ENCODE assay signal across 8 cellular contexts in the genomic region with DNA sequence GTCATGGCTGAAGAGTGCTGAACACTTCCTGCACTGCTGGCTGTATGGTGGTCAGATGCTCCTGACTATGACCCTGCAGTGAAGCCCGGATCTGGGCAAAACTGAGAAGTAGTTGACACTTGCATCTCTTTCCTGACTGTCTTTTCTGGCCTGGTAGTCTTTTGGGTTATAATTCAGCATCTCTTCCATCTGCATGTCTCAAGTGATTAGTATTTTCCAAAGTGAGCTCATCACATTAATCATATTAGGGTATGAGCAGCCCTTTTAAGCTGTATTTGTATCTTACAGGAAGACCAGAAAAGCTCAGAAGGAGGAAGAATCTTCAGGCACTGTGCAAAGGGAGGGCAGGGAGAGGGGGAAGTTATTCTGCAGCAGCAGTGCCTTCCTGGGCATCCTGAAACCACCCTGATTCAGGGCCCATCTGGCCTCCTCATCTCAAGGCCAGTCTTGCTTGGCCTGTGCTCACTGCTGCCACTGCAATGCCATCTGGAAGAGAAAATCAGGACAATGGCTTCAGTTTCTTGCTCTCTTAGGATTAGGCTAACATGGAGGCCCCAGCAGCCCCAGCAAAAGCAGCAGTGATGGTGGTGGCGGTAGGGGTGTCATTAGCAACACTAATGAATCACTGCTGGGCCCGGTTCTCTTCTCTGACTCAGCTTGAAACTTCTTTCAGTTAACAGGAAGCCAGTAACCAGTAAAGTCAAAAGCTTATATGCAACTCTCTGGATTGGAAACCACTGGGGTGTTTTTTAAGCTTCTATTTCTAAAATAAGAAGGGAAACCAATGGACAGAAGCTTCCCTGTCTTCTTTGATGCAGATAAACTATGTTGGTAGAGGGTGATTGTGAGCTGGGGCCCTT.
DNase-seq lines count a peak whose midpoint lies in the region; ATAC-seq lines count a peak whose summit lies in the region.

No MANE protein-coding gene starts in this region.

- DNase-seq in ELR (ENCODE audit: low read depth) (peak; percentile 96), mesenchymal stem cell (peak; percentile 87), OCI-M2 (lab: John Stamatoyannopoulos, UW; ENCODE audit: unreplicated experiment) (no peak)
- DNase-seq in activated CD4-positive, CD25-positive, alpha-beta regulatory T cell treated with anti-CD3 and anti-CD28 coated beads, Interleukin-2, amount 50 U/mL, for 16 hours (ENCODE audit: low read depth, low spot score), result peak; percentile 26
- peak; percentile 24 to 25 for DNase-seq in stimulated activated CD8-positive, alpha-beta memory T cell treated with anti-CD3 and anti-CD28 coated beads, Interleukin-4, amount 100 ng/mL, for 4 hours (ENCODE audit: low read depth in 2 of 2, low spot score in 1 of 2)

- peak overlapping the region in 1 of 2 experiments; percentile 91 for H3K14ac ChIP-seq in mesenchymal stem cell (ENCODE audit: low read length in 2 of 2)

- H3K27me3 ChIP-seq in HUES48 (ENCODE audit: control insufficient read depth, insufficient read depth, low read length), result no peaks in the 10 kb centered on the region
- H3K27me3 ChIP-seq in mesenchymal stem cell (ENCODE audit: control insufficient read depth in 1 of 2, insufficient read depth in 1 of 2, low read length in 2 of 2), result no peaks in the 10 kb centered on the region

- H3K4ac ChIP-seq in mesenchymal stem cell (ENCODE audit: low read depth in 1 of 2, low read length in 2 of 2), result peak overlapping the region; percentile 49 to 84

- 0 out of 2 replicates have a peak, but pooled peaks cover 6% of the 10 kb centered on the region for H3K9me3 ChIP-seq in HUES48 (ENCODE audit: control insufficient read depth, insufficient read depth, low read length)
- no peaks in the 10 kb centered on the region for H3K9me3 ChIP-seq in mesenchymal stem cell (ENCODE audit: control insufficient read depth, low read length)

- peak overlapping the region; percentile 91 for H4K8ac ChIP-seq in mesenchymal stem cell (ENCODE audit: low read length)

- peak overlapping the region; percentile 56 for H2BK120ac ChIP-seq in mesenchymal stem cell (ENCODE audit: low read depth, low read length)

- H3K18ac ChIP-seq in mesenchymal stem cell (ENCODE audit: low read depth in 1 of 2, low read length in 2 of 2), result peak overlapping the region; percentile 79 to 99

- peak overlapping the region in 1 of 2 experiments; percentile 34 for H3K23ac ChIP-seq in mesenchymal stem cell (ENCODE audit: low read length in 2 of 2)

- ATAC-seq in GM21526 (IDR thresholded peaks at IDR 0.05; ENCODE audit: low FRiP score, unreplicated experiment), result peak; percentile 97

- H2BK5ac ChIP-seq in mesenchymal stem cell (ENCODE audit: low read depth, low read length, poor library complexity, severe bottlenecking), result peak overlapping the region; percentile 48

- no peak overlapping the region for H2BK15ac ChIP-seq in mesenchymal stem cell (ENCODE audit: low read depth, poor library complexity, severe bottlenecking)

- peak overlapping the region; percentile 4 for H2AK5ac ChIP-seq in mesenchymal stem cell (ENCODE audit: low read length, severe bottlenecking)

- H3K36me3 ChIP-seq in HUES48 (ENCODE audit: control insufficient read depth, insufficient read depth, low read length) (no peaks in the 10 kb centered on the region), mesenchymal stem cell (ENCODE audit: control insufficient read depth in 1 of 2, insufficient read depth in 2 of 2, low read depth in 1 of 2, low read length in 2 of 2) (no peaks in the 10 kb centered on the region)

- H3K4me3 ChIP-seq in HUES48 (ENCODE audit: low read depth, low read length), result peak overlapping the region; percentile 4; the same call in 1 of the 2 replicates
- H3K4me3 ChIP-seq in mesenchymal stem cell (ENCODE audit: insufficient read depth in 1 of 2, low read depth in 1 of 2, low read length in 2 of 2), result peak overlapping the region in 1 of 2 experiments; percentile 42

- H4K91ac ChIP-seq in mesenchymal stem cell (ENCODE audit: low read length), result peak overlapping the region; percentile 87

- peak overlapping the region; percentile 53 for H3K9ac ChIP-seq in HUES48 (ENCODE audit: low read depth, low read length)
- H3K9ac ChIP-seq in mesenchymal stem cell (ENCODE audit: low read length), result peak overlapping the region; percentile 83

- H3K4me1 ChIP-seq in HUES48 (ENCODE audit: control insufficient read depth, insufficient read depth, low read length) (peaks cover 54% of the 10 kb centered on the region), mesenchymal stem cell (ENCODE audit: control insufficient read depth, insufficient read depth, low read depth, low read length) (peaks cover 31% of the 10 kb centered on the region)

- H2AFZ ChIP-seq in mesenchymal stem cell (ENCODE audit: low read depth, low read length), result peak overlapping the region; percentile 91

- H3K27ac ChIP-seq in HUES48 (ENCODE audit: low read depth, low read length) (peak overlapping the region; percentile 99), cingulate gyrus (ENCODE audit: low read depth, low read length) (peak overlapping the region; percentile 70), mesenchymal stem cell (ENCODE audit: low read length, poor library complexity, severe bottlenecking) (peak overlapping the region; percentile 93)

- H2BK12ac ChIP-seq in mesenchymal stem cell (ENCODE audit: low read length in 2 of 2), result peak overlapping the region; percentile 71 to 96

- H3K79me1 ChIP-seq in mesenchymal stem cell (replicated peaks; ENCODE audit: low read length, poor library complexity, severe bottlenecking), result no peaks in the 10 kb centered on the region

- no peak overlapping the region for H3K4me2 ChIP-seq in mesenchymal stem cell (ENCODE audit: low read length, poor library complexity, severe bottlenecking)

- WGBS in mesenchymal stem cell, result 33% methylated on average over 2 of the region's 3 CpGs
